ENCODE assay signal across 10 cellular contexts in genomic region chr21:45248893-45249381, GRCh38. TPM values are rescaled to one million over a fixed set of nuclear protein-coding genes. Genes with fewer than 3 reads are reported as not detected.
DNase-seq lines count a peak whose midpoint lies in the region; FAIRE-seq and TF ChIP-seq lines count a peak whose summit lies in the region.
"Had no signal": no experiment of that assay in that cellular context is flagged by ENCODE, and none has a peak within 500 bp of the region (broad histone marks: within the 10 kb centered on the region; RNA-seq: fewer than 3 reads in every experiment).

No MANE protein-coding gene starts in this region.

- FAIRE-seq in D721Med (lab: Jason Lieb, UNC), result no peak

- no peak for TF ChIP-seq CTCF in D721Med (IDR thresholded peaks at IDR 0.05; ENCODE audit: insufficient read depth, missing control alignments)
- TF ChIP-seq CTCF in osteocyte (IDR thresholded peaks at IDR 0.05), result no peak

- H3K27me3 Mint-ChIP-seq in osteocyte (ENCODE audit: unreplicated experiment), result peaks cover 11% of the 10 kb centered on the region

- H3K4me3 Mint-ChIP-seq in osteocyte (ENCODE audit: unreplicated experiment), result peak overlapping the region; percentile 5
- H3K4me3 Mint-ChIP-seq: activated naive CD4-positive, alpha-beta T cell treated with anti-CD3 and anti-CD28 coated beads, Interleukin-2, amount 50 U/mL, for 24 hours; stimulated activated effector memory CD8-positive, alpha-beta T cell treated with anti-CD3 and anti-CD28 coated beads, Interleukin-12 subunit alpha, Interleukin-12 subunit beta, amount 100 ng/mL, for 72 hours had no signal

- DNase-seq in D721Med (ENCODE audit: insufficient read length, low spot score) (peak; percentile 53), NCI-H82 (lab: John Stamatoyannopoulos, UW) (peak; percentile 89), fibroblast of peridontal ligament (ENCODE audit: extremely low read depth) (peak; percentile 49), osteocyte (ENCODE audit: extremely low spot score, unreplicated experiment) (peak; percentile 83), SIG-M5 (lab: John Stamatoyannopoulos, UW) (no peak), HUDEP-2 (lab: John Stamatoyannopoulos, UW; ENCODE audit: unreplicated experiment in 76 of 76) (no peak), GM19240 (ENCODE audit: insufficient read length, low spot score) (no peak), HT-29 (ENCODE audit: low spot score) (no peak)

- H3K4me1 Mint-ChIP-seq in osteocyte (ENCODE audit: unreplicated experiment), result peaks cover 16% of the 10 kb centered on the region
- H3K4me1 Mint-ChIP-seq: activated naive CD4-positive, alpha-beta T cell treated with anti-CD3 and anti-CD28 coated beads, Interleukin-2, amount 50 U/mL, for 24 hours; stimulated activated effector memory CD8-positive, alpha-beta T cell treated with anti-CD3 and anti-CD28 coated beads, Interleukin-12 subunit alpha, Interleukin-12 subunit beta, amount 100 ng/mL, for 72 hours had no signal

- H3K27ac Mint-ChIP-seq in osteocyte (ENCODE audit: unreplicated experiment), result no peak overlapping the region
- H3K27ac Mint-ChIP-seq: activated naive CD4-positive, alpha-beta T cell treated with anti-CD3 and anti-CD28 coated beads, Interleukin-2, amount 50 U/mL, for 24 hours; stimulated activated effector memory CD8-positive, alpha-beta T cell treated with anti-CD3 and anti-CD28 coated beads, Interleukin-12 subunit alpha, Interleukin-12 subunit beta, amount 100 ng/mL, for 72 hours had no signal

- H3K9me3 Mint-ChIP-seq in osteocyte (ENCODE audit: unreplicated experiment), result peaks cover 13% of the 10 kb centered on the region
- H3K9me3 Mint-ChIP-seq: stimulated activated effector memory CD8-positive, alpha-beta T cell treated with anti-CD3 and anti-CD28 coated beads, Interleukin-12 subunit alpha, Interleukin-12 subunit beta, amount 100 ng/mL, for 72 hours had no signal

- H3K36me3 Mint-ChIP-seq in osteocyte (ENCODE audit: unreplicated experiment), result no peaks in the 10 kb centered on the region
- H3K36me3 Mint-ChIP-seq: activated naive CD4-positive, alpha-beta T cell treated with anti-CD3 and anti-CD28 coated beads, Interleukin-2, amount 50 U/mL, for 24 hours; stimulated activated effector memory CD8-positive, alpha-beta T cell treated with anti-CD3 and anti-CD28 coated beads, Interleukin-12 subunit alpha, Interleukin-12 subunit beta, amount 100 ng/mL, for 72 hours had no signal

RNA-seq across cellular contexts. Expression of gene POFUT2, which starts 38.8 kb away (rescaled TPM):
- total RNA-seq in osteocyte, result 62.7 and 63.7 TPM in 2 replicates
- total RNA-seq in HT-29 (2014; rRNA removed; shearing (Covaris generic)), result 19.3 and 21.7 TPM in 2 replicates

Comparison
In these comparisons a context has a peak if more than half of its experiments do, and no peak if none do; other contexts are left out.
1. DNase-seq: peak in D721Med (single experiment), NCI-H82 (single experiment), fibroblast of peridontal ligament (single experiment) and osteocyte (single experiment); none in SIG-M5 (single experiment), HUDEP-2 (0 of 76), GM19240 (single experiment) and HT-29 (single experiment).